Comparison of ENCODE assay signal across 1 cellular context in the genomic region with DNA sequence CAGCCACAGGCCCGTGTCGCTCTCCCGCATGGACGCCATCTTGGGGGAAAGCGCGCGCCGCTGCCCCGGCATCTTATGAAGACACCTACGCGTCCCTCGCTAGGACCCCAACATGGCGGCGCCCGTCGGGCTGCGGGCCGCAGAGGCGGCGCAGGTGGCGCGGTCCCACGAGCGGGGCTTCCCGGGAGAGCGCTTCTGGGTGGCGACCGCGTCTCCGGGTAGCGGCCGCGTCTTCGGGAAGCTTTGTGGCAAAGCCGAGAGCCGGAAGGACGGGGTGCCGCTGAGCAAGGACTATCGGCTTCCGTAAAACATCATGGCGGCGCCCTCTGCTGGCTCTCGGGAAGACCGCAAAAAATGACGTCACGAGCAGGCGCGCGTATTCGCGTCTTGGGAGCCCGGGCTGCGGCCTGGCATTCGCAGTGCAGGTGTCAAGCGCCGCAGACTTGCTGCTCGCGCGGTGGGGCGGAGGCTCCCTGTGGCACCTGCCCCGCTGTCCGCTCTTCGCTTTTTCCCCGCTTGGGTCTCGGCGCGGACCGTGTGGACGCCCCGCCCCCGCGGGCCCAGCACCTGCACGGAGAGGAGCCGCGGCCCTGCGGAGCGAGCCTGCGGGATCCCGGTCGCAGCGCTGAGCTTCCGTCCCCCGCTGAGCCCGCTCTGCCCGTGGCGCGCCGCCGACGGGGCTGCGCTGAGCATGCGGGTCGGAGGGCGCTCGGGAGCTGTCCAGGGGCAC.
TF ChIP-seq lines count a peak whose summit lies in the region.

NELFA (minus strand) TSS at position 54 of the 730 bp plus-strand sequence; CDS start at position 39, 15 bp downstream.

TF ChIP-seq in K562, 482 proteins besides CTCF, POLR2A, EP300 and RAD21 (continued from another document and continues in another):
- TF ChIP-seq NONO (IDR thresholded peaks at IDR 0.05; ENCODE audit: low read depth in 2 of 2, low read length in 1 of 2) = peak; percentile 70 to 94; a peak in 3 of 4 replicates
- peak; percentile 83 for TF ChIP-seq DIDO1 (tag; IDR thresholded peaks at IDR 0.05; ENCODE audit: low read depth)
- TF ChIP-seq HOXB6 (CRISPR knock-in tag; IDR thresholded peaks at IDR 0.05; ENCODE audit: borderline replicate concordance) = no peak
- TF ChIP-seq ZFP36 (IDR thresholded peaks at IDR 0.05; ENCODE audit: low read depth, low read length, partially characterized antibody) = no peak
- TF ChIP-seq ZBTB40 (IDR thresholded peaks at IDR 0.05) = peak; percentile 41; the same call in 1 of the 2 replicates
- no peak for TF ChIP-seq ZBTB40 (CRISPR knock-in tag; IDR thresholded peaks at IDR 0.05)
- peak; percentile 76 for TF ChIP-seq ZNF431 (CRISPR knock-in tag; IDR thresholded peaks at IDR 0.05)
- peak; percentile 84; the same call in 1 of the 2 replicates for TF ChIP-seq ESRRA (IDR thresholded peaks at IDR 0.05; ENCODE audit: borderline replicate concordance, low read depth)
- TF ChIP-seq BHLHE40 (IDR thresholded peaks at IDR 0.05; ENCODE audit: low read length) = 0 out of 2 replicates have a peak, but pooled peaks have one; percentile 24
- TF ChIP-seq ZZZ3 (IDR thresholded peaks at IDR 0.05) = no peak
- TF ChIP-seq FOXM1 (IDR thresholded peaks at IDR 0.05; ENCODE audit: low read depth) = no peak
- TF ChIP-seq FOXM1 (CRISPR knock-in tag; IDR thresholded peaks at IDR 0.05; ENCODE audit: low read depth) = peak; percentile 93; the same call in 1 of the 2 replicates
- 0 out of 2 replicates have a peak, but pooled peaks have one; percentile 63 for TF ChIP-seq ZNF589 (CRISPR knock-in tag; IDR thresholded peaks at IDR 0.05; ENCODE audit: low read depth)
- no peak for TF ChIP-seq ASH1L (IDR thresholded peaks at IDR 0.05; ENCODE audit: borderline replicate concordance, low read depth, partially characterized antibody)
- TF ChIP-seq HES1 (IDR thresholded peaks at IDR 0.05; ENCODE audit: low read depth) = no peak
- TF ChIP-seq HDAC6 (IDR thresholded peaks at IDR 0.05; ENCODE audit: low read depth, low read length) = no peak
- TF ChIP-seq ZNF124 (CRISPR knock-in tag; IDR thresholded peaks at IDR 0.05) = peak; percentile 70; the same call in 1 of the 2 replicates
- TF ChIP-seq OTX1 (CRISPR knock-in tag; IDR thresholded peaks at IDR 0.05) = no peak
- TF ChIP-seq MAFK (IDR thresholded peaks at IDR 0.05; ENCODE audit: low read length) = no peak
- TF ChIP-seq EP400 (IDR thresholded peaks at IDR 0.05) = peak; percentile 79
- TF ChIP-seq HMG20A (CRISPR knock-in tag; conservative IDR thresholded peaks at IDR 0.05) = no peak
- peak; percentile 13; the same call in 1 of the 2 replicates for TF ChIP-seq TOE1 (IDR thresholded peaks at IDR 0.05; ENCODE audit: borderline replicate concordance)
- TF ChIP-seq TOE1 (CRISPR knock-in tag; IDR thresholded peaks at IDR 0.05; ENCODE audit: borderline replicate concordance, low read depth) = no peak; the same call in 1 of the 2 replicates
- peak; percentile 69 for TF ChIP-seq PCBP1 (IDR thresholded peaks at IDR 0.05; ENCODE audit: low read depth, low read length, poor library complexity, severe bottlenecking)
- TF ChIP-seq STAT5B (CRISPR knock-in tag; IDR thresholded peaks at IDR 0.05) = no peak
- no peak for TF ChIP-seq FOXJ3 (CRISPR knock-in tag; IDR thresholded peaks at IDR 0.05)
- no peak for TF ChIP-seq ZNF174 (CRISPR knock-in tag; IDR thresholded peaks at IDR 0.05)
- TF ChIP-seq ZNF311 (CRISPR knock-in tag; IDR thresholded peaks at IDR 0.05) = no peak
- TF ChIP-seq, protein P1, sequence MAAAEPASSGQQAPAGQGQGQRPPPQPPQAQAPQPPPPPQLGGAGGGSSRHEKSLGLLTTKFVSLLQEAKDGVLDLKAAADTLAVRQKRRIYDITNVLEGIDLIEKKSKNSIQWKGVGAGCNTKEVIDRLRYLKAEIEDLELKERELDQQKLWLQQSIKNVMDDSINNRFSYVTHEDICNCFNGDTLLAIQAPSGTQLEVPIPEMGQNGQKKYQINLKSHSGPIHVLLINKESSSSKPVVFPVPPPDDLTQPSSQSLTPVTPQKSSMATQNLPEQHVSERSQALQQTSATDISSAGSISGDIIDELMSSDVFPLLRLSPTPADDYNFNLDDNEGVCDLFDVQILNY (CRISPR knock-in tag; IDR thresholded peaks at IDR 0.05) = no peak
- no peak; the same call in 1 of the 2 replicates for TF ChIP-seq TRIM28 (IDR thresholded peaks at IDR 0.05)
- TF ChIP-seq ZNF316 (IDR thresholded peaks at IDR 0.05) = no peak
- TF ChIP-seq XRCC4 (IDR thresholded peaks at IDR 0.05; ENCODE audit: extremely low read depth, insufficient read depth, insufficient read length) = no peak
- TF ChIP-seq BCL6 (CRISPR knock-in tag; IDR thresholded peaks at IDR 0.05) = peak; percentile 60; the same call in 1 of the 2 replicates
- TF ChIP-seq MAFG (tag; conservative IDR thresholded peaks at IDR 0.05) = no peak
- TF ChIP-seq MAFF (IDR thresholded peaks at IDR 0.05; ENCODE audit: low read length) = no peak
- TF ChIP-seq HDAC8 (tag; IDR thresholded peaks at IDR 0.05) = peak; percentile 22
- TF ChIP-seq ZKSCAN1 (IDR thresholded peaks at IDR 0.05; ENCODE audit: low read depth, low read length) = peak; percentile 80
- TF ChIP-seq RERE (CRISPR knock-in tag; IDR thresholded peaks at IDR 0.05; ENCODE audit: borderline replicate concordance) = peak; percentile 22; the same call in 1 of the 2 replicates
- TF ChIP-seq RB1 (IDR thresholded peaks at IDR 0.05; ENCODE audit: low read depth) = peak; percentile 91; the same call in 1 of the 2 replicates
- TF ChIP-seq, protein P2, sequence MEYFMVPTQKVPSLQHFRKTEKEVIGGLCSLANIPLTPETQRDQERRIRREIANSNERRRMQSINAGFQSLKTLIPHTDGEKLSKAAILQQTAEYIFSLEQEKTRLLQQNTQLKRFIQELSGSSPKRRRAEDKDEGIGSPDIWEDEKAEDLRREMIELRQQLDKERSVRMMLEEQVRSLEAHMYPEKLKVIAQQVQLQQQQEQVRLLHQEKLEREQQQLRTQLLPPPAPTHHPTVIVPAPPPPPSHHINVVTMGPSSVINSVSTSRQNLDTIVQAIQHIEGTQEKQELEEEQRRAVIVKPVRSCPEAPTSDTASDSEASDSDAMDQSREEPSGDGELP (CRISPR knock-in tag; IDR thresholded peaks at IDR 0.05; ENCODE audit: borderline replicate concordance) = peak; percentile 78
- TF ChIP-seq E2F3 (CRISPR knock-in tag; IDR thresholded peaks at IDR 0.05) = peak; percentile 80
- TF ChIP-seq ZNF197 (CRISPR knock-in tag; IDR thresholded peaks at IDR 0.05; ENCODE audit: low read depth) = peak; percentile 94
- TF ChIP-seq, protein P3, sequence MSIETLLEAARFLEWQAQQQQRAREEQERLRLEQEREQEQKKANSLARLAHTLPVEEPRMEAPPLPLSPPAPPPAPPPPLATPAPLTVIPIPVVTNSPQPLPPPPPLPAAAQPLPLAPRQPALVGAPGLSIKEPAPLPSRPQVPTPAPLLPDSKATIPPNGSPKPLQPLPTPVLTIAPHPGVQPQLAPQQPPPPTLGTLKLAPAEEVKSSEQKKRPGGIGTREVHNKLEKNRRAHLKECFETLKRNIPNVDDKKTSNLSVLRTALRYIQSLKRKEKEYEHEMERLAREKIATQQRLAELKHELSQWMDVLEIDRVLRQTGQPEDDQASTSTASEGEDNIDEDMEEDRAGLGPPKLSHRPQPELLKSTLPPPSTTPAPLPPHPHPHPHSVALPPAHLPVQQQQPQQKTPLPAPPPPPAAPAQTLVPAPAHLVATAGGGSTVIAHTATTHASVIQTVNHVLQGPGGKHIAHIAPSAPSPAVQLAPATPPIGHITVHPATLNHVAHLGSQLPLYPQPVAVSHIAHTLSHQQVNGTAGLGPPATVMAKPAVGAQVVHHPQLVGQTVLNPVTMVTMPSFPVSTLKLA (conservative IDR thresholded peaks at IDR 0.05) = peak; percentile 66 to 82
- TF ChIP-seq SMAD3 (CRISPR knock-in tag; conservative IDR thresholded peaks at IDR 0.05) = peak; percentile 49; the same call in 1 of the 2 replicates
- TF ChIP-seq KDM4B (IDR thresholded peaks at IDR 0.05; ENCODE audit: borderline replicate concordance in 2 of 2, low read depth in 1 of 2) = no peak
- no peak for TF ChIP-seq NCOA4 (IDR thresholded peaks at IDR 0.05; ENCODE audit: partially characterized antibody)
